ENCODE assay signal across 16 cellular contexts in genomic region chr13:35964764-35965163, GRCh38.
DNase-seq lines count a peak whose midpoint lies in the region; ATAC-seq, FAIRE-seq and TF ChIP-seq lines count a peak whose summit lies in the region.
"Had no signal": no experiment of that assay in that cellular context is flagged by ENCODE, and none has a peak within 500 bp of the region (broad histone marks: within the 10 kb centered on the region; RNA-seq: fewer than 3 reads in every experiment).

No MANE protein-coding gene starts in this region.

- TF ChIP-seq POLR2A in H1 (IDR thresholded peaks at IDR 0.05; ENCODE audit: control extremely low read depth in 1 of 2, low read depth in 2 of 2, low read length in 2 of 2) (no peak), transverse colon (IDR thresholded peaks at IDR 0.05) (no peak)

- H3K18ac ChIP-seq in H1 (ENCODE audit: extremely low read depth, low read length): no peak overlapping the region

- TF ChIP-seq CTCF in MCF 10A (IDR thresholded peaks at IDR 0.05; ENCODE audit: unreplicated experiment): no peak
- TF ChIP-seq CTCF in mammary epithelial cell (conservative IDR thresholded peaks at IDR 0.05 in 1 of 2, IDR thresholded peaks at IDR 0.05 in 1 of 2; ENCODE audit: extremely low read depth in 1 of 2, insufficient read depth in 1 of 2, low read depth in 1 of 2, low read length in 2 of 2): no peak
- TF ChIP-seq CTCF in H1 (IDR thresholded peaks at IDR 0.05; ENCODE audit: control extremely low read depth in 1 of 3, insufficient read depth in 1 of 3, low read depth in 1 of 3, low read length in 3 of 3): no peak
- TF ChIP-seq CTCF in transverse colon (IDR thresholded peaks at IDR 0.05): no peak
- TF ChIP-seq CTCF in type B pancreatic cell (conservative IDR thresholded peaks at IDR 0.05): no peak

- DNase-seq in MCF 10A (ENCODE audit: unreplicated experiment) (peak; percentile 75), mammary epithelial cell (no peak), H1 (ENCODE audit: low read depth in 1 of 2, low spot score in 2 of 2) (no peak), left lobe of liver (ENCODE audit: low spot score) (no peak), transverse colon (no peak), HAP-1 (ENCODE audit: low spot score in 2 of 2) (no peak), type B pancreatic cell (ENCODE audit: extremely low spot score, unreplicated experiment) (no peak), 8988T (no peak)
- DNase-seq: activated naive CD4-positive, alpha-beta T cell treated with Interleukin-2 at 50 U/mL for 16 hours; hippocampal formation; KG1; naive B cell; SW 1271 had no signal

- no peaks in the 10 kb centered on the region for H3K9me3 ChIP-seq in mammary epithelial cell (replicated peaks; ENCODE audit: insufficient read depth, low read length)
- H3K9me3 ChIP-seq in H1 (ENCODE audit: insufficient read depth in 2 of 2, low read depth in 1 of 2, low read length in 1 of 2): peaks cover 13 to 14% of the 10 kb centered on the region in 2 experiments; a peak in 2 of 4 replicates
- no peaks in the 10 kb centered on the region for H3K9me3 ChIP-seq in transverse colon
- H3K9me3 ChIP-seq in HAP-1: no peaks in the 10 kb centered on the region; the same call in 1 of the 2 replicates
- H3K9me3 ChIP-seq: suprapubic skin had no signal

- POLR2A ChIA-PET in MCF 10A (lab: Yijun Ruan, JAX) (interaction anchor here (0.6 kb wide), 1 partner anchor 120 kb away, joined by 4 read pairs; no protein-coding TSS in a partner anchor), H1 (lab: Charles Lee; ENCODE audit: partially characterized antibody) (no interaction called here)

- H3K4me3 ChIP-seq in mammary epithelial cell (replicated peaks in 1 of 3; ENCODE audit: insufficient read depth in 1 of 3, low read depth in 2 of 3, low read length in 3 of 3) (no peak overlapping the region), H1 (ENCODE audit: extremely low read depth in 1 of 4, insufficient read depth in 2 of 4, low read depth in 3 of 4, low read length in 4 of 4) (no peak overlapping the region), transverse colon (no peak overlapping the region), HAP-1 (no peak overlapping the region)
- H3K4me3 ChIP-seq: cardiac muscle cell, suprapubic skin had no signal

- no peaks in the 10 kb centered on the region for H3K79me1 ChIP-seq in H1 (ENCODE audit: low read depth, low read length)

- no TSS peak for BruUV-seq in MCF 10A (replicated peaks; lab: Mats Ljungman, UMichigan)
- no TSS peak for BruUV-seq in mammary epithelial cell (replicated peaks; lab: Mats Ljungman, UMichigan)

- peak; percentile 87 for ATAC-seq in left lobe of liver

- no peak overlapping the region for H3K27ac Mint-ChIP-seq in MCF 10A (ENCODE audit: low read depth, unreplicated experiment)
- H3K27ac Mint-ChIP-seq in type B pancreatic cell: no peak overlapping the region
- H3K27ac Mint-ChIP-seq: naive B cell, progenitor cell of endocrine pancreas had no signal

- intact Hi-C loops in MCF 10A (cut with micrococcal nuclease) (no loop called here), mammary epithelial cell (cut with micrococcal nuclease) (no loop called here), transverse colon (cut with DNase I; ENCODE audit: low total_unique reads) (no loop called here)

- CTCF ChIA-PET in MCF 10A (lab: Yijun Ruan, JAX) (interaction anchor here (0.6 to 0.7 kb wide), 2 partner anchors 15 to 149 kb away, joined by 3 to 4 read pairs; no protein-coding TSS in a partner anchor), mammary epithelial cell (lab: Charles Lee; ENCODE audit: low non-redundant PET) (no interaction called here), H1 (lab: Charles Lee; ENCODE audit: partially characterized antibody) (no interaction called here)

- H3K14ac ChIP-seq in H1 (ENCODE audit: insufficient read length): peak overlapping the region; percentile 91

- no peak for TF ChIP-seq RAD21 in H1 (IDR thresholded peaks at IDR 0.05 in 1 of 2, conservative IDR thresholded peaks at IDR 0.05 in 1 of 2; ENCODE audit: low read depth in 2 of 2, low read length in 2 of 2)

- H3K9ac ChIP-seq in mammary epithelial cell (ENCODE audit: insufficient read depth, low read length): no peak overlapping the region
- H3K9ac ChIP-seq in H1 (replicated peaks in 1 of 4; ENCODE audit: extremely low read depth in 1 of 4, low read depth in 3 of 4, low read length in 3 of 4): no peak overlapping the region

- no peak overlapping the region for H4K8ac ChIP-seq in H1 (ENCODE audit: extremely low read depth, insufficient read depth, low read length)

- no peaks in the 10 kb centered on the region for H3K27me3 ChIP-seq in mammary epithelial cell (ENCODE audit: insufficient read depth, low read length)
- no peaks in the 10 kb centered on the region for H3K27me3 ChIP-seq in H1 (replicated peaks in 1 of 4; ENCODE audit: control insufficient read depth in 3 of 4, extremely low read depth in 1 of 4, insufficient read depth in 3 of 4, low read length in 3 of 4)
- no peaks in the 10 kb centered on the region for H3K27me3 ChIP-seq in transverse colon
- H3K27me3 ChIP-seq in HAP-1 (ENCODE audit: low read depth): no peaks in the 10 kb centered on the region
- H3K27me3 ChIP-seq: cardiac muscle cell, suprapubic skin had no signal

- H2BK15ac ChIP-seq in H1 (ENCODE audit: low read length): no peak overlapping the region

- dilution Hi-C loops in mammary epithelial cell (cut with HindIII; ENCODE audit: low sequenced_read_pairs): no loop called here

- no peak overlapping the region for H2BK5ac ChIP-seq in H1 (ENCODE audit: low read depth, low read length)

- H3K9me3 Mint-ChIP-seq in MCF 10A (ENCODE audit: unreplicated experiment): no peaks in the 10 kb centered on the region
- H3K9me3 Mint-ChIP-seq in type B pancreatic cell: peaks cover 10% of the 10 kb centered on the region

- H4K5ac ChIP-seq in H1 (ENCODE audit: insufficient read length, low read depth, low read length): no peak overlapping the region

- H3K4me3 Mint-ChIP-seq in MCF 10A (ENCODE audit: unreplicated experiment): no peak overlapping the region
- no peak overlapping the region for H3K4me3 Mint-ChIP-seq in type B pancreatic cell
- H3K4me3 Mint-ChIP-seq: naive B cell had no signal

- no peak overlapping the region for H2BK20ac ChIP-seq in H1 (ENCODE audit: low read length)

- H3K4me2 ChIP-seq in mammary epithelial cell (ENCODE audit: insufficient read depth, low read depth, low read length) (no peak overlapping the region), H1 (ENCODE audit: insufficient read depth in 1 of 2, low read depth in 2 of 2, low read length in 2 of 2) (no peak overlapping the region)

- no peaks in the 10 kb centered on the region for H3K79me2 ChIP-seq in mammary epithelial cell (ENCODE audit: insufficient read depth, low read length)
- no peaks in the 10 kb centered on the region for H3K79me2 ChIP-seq in H1 (ENCODE audit: control insufficient read depth in 1 of 2, insufficient read depth in 2 of 2, low read length in 2 of 2)

- WGBS in mammary epithelial cell (ENCODE audit: low coverage, missing lambda C conversion rate): 17% methylated on average over 4 of the region's 5 CpGs
- WGBS in H1 (ENCODE audit: extremely low coverage in 1 of 2, insufficient coverage in 1 of 2, insufficient read length in 1 of 2, insufficient replicate concordance in 2 of 2, low coverage in 1 of 2, low lambda C conversion rate in 2 of 2, missing lambda C conversion rate in 1 of 2), 2 experiments: 80% methylated on average over 5 of the region's 5 CpGs; no CpG with 5 or more reads in 1 of the 2 experiments
- WGBS in transverse colon (ENCODE audit: low coverage in 1 of 2), 2 donors: 46 to 52% methylated on average over 5 of the region's 5 CpGs

- no peak overlapping the region for H2BK120ac ChIP-seq in H1 (replicated peaks; ENCODE audit: low read depth, low read length)

- in situ Hi-C loops in mammary epithelial cell (cut with MboI; ENCODE audit: low sequenced_read_pairs in 2 of 2) (no loop called here), transverse colon (cut with MboI; ENCODE audit: low pct_ligation_motif_present in 1 of 4, low pct_unique_long_range_greater_than_20kb in 1 of 4, low sequenced_read_pairs in 3 of 4) (loop anchor here in 1 of 4 donors (25.0 kb wide), 1 partner anchor 773 kb away; no protein-coding TSS in a partner anchor), HAP-1 (cut with MboI; ENCODE audit: low sequenced_read_pairs) (no loop called here)

- no peak overlapping the region for H3K56ac ChIP-seq in H1 (replicated peaks; ENCODE audit: insufficient read length, low read depth, low read length)

- H3K4me1 Mint-ChIP-seq in MCF 10A (ENCODE audit: insufficient read depth, unreplicated experiment) (no peaks in the 10 kb centered on the region), type B pancreatic cell (ENCODE audit: unreplicated experiment) (peaks cover 19% of the 10 kb centered on the region)
- H3K4me1 Mint-ChIP-seq: naive B cell had no signal

- no peak overlapping the region for H2AFZ ChIP-seq in mammary epithelial cell (ENCODE audit: low read depth, low read length)
- H2AFZ ChIP-seq in H1 (ENCODE audit: low read length): no peak overlapping the region

- H2AK5ac ChIP-seq in H1 (ENCODE audit: low read depth, low read length): no peak overlapping the region

- FAIRE-seq in H1 (lab: Jason Lieb, UNC): peak; percentile 32

- H4K20me1 ChIP-seq in mammary epithelial cell (ENCODE audit: insufficient read depth, low read length) (no peaks in the 10 kb centered on the region), H1 (replicated peaks in 1 of 2; ENCODE audit: control insufficient read depth in 1 of 2, insufficient read depth in 2 of 2, low read length in 2 of 2) (no peaks in the 10 kb centered on the region)

- no peaks in the 10 kb centered on the region for H3K36me3 ChIP-seq in mammary epithelial cell (ENCODE audit: insufficient read depth, low read length)
- no peaks in the 10 kb centered on the region; a peak in 1 of 8 replicates for H3K36me3 ChIP-seq in H1 (ENCODE audit: control insufficient read depth in 2 of 4, insufficient read depth in 4 of 4, low read length in 3 of 4)
- H3K36me3 ChIP-seq in transverse colon: no peaks in the 10 kb centered on the region
- H3K36me3 ChIP-seq in HAP-1 (replicated peaks): no peaks in the 10 kb centered on the region
- H3K36me3 ChIP-seq: cardiac muscle cell, suprapubic skin had no signal

- H3K27me3 Mint-ChIP-seq in MCF 10A (ENCODE audit: insufficient read depth, unreplicated experiment): no peaks in the 10 kb centered on the region
- peaks cover 4% of the 10 kb centered on the region for H3K27me3 Mint-ChIP-seq in type B pancreatic cell
- H3K27me3 Mint-ChIP-seq: naive B cell, progenitor cell of endocrine pancreas had no signal

- TF ChIP-seq EP300 in H1 (IDR thresholded peaks at IDR 0.05; ENCODE audit: borderline replicate concordance in 1 of 2, low read depth in 2 of 2, low read length in 2 of 2) (no peak), transverse colon (IDR thresholded peaks at IDR 0.05; ENCODE audit: low read depth) (no peak)

- H3K23ac ChIP-seq in H1 (ENCODE audit: insufficient read length): no peak overlapping the region

- H3K4ac ChIP-seq in H1 (replicated peaks; ENCODE audit: insufficient read length, low read depth, low read length): no peak overlapping the region

- H3K4me1 ChIP-seq in mammary epithelial cell (ENCODE audit: insufficient read depth, low read length) (no peaks in the 10 kb centered on the region), H1 (replicated peaks in 1 of 4; ENCODE audit: control insufficient read depth in 3 of 4, insufficient read depth in 4 of 4, low read length in 3 of 4) (no peaks in the 10 kb centered on the region), transverse colon (peaks cover 0 to 3% (median 0%) of the 10 kb centered on the region in 4 donors), HAP-1 (peaks cover 5% of the 10 kb centered on the region; the same call in 1 of the 2 replicates)
- H3K4me1 ChIP-seq: suprapubic skin had no signal

- H3K36me3 Mint-ChIP-seq in MCF 10A (ENCODE audit: insufficient read depth, unreplicated experiment): no peaks in the 10 kb centered on the region
- H3K36me3 Mint-ChIP-seq in type B pancreatic cell: peaks cover 10% of the 10 kb centered on the region
- H3K36me3 Mint-ChIP-seq: naive B cell had no signal

- H3K27ac ChIP-seq in mammary epithelial cell (ENCODE audit: insufficient read depth, low read depth, low read length) (no peak overlapping the region), H1 (ENCODE audit: low read depth, low read length) (no peak overlapping the region), transverse colon (peak overlapping the region; percentile 23 to 45 (median 30))
- H3K27ac ChIP-seq: cardiac muscle cell had no signal

- H3K23me2 ChIP-seq in H1 (ENCODE audit: low read depth, low read length): no peaks in the 10 kb centered on the region; the same call in 1 of the 2 replicates

- no peak overlapping the region for H2BK12ac ChIP-seq in H1 (ENCODE audit: low read depth, low read length)

- no peak overlapping the region for H4K91ac ChIP-seq in H1 (replicated peaks; ENCODE audit: insufficient read length, low read length)

Comparison
In these comparisons a context has a peak if more than half of its experiments do, and no peak if none do; other contexts are left out.
1. H3K27ac ChIP-seq: peak in transverse colon (4 of 4); none in mammary epithelial cell (single experiment) and H1 (single experiment).